In genomic region chr1:51843948-51844347, GRCh38 we compare ENCODE assay signal across 19 cellular contexts. TPM values are rescaled to one million over a fixed set of nuclear protein-coding genes. Genes with fewer than 3 reads are reported as not detected.
DNase-seq lines count a peak whose midpoint lies in the region; ATAC-seq and TF ChIP-seq lines count a peak whose summit lies in the region.
"Had no signal": no experiment of that assay in that cellular context is flagged by ENCODE, and none has a peak within 500 bp of the region (broad histone marks: within the 10 kb centered on the region; RNA-seq: fewer than 3 reads in every experiment).

No MANE protein-coding gene starts in this region.

- no peaks in the 10 kb centered on the region for H3K27me3 ChIP-seq in trophoblast cell (ENCODE audit: insufficient read depth, low read length)
- H3K27me3 ChIP-seq: ascending aorta, Peyer's patch, transverse colon had no signal

- in situ Hi-C loops in GM13976 (cut with MboI; ENCODE audit: low sequenced_read_pairs, unreplicated experiment) = no loop called here

- TF ChIP-seq CTCF in GM13976 (IDR thresholded peaks at IDR 0.05; ENCODE audit: borderline replicate concordance, control extremely low read depth, extremely low read depth, insufficient read depth, missing control alignments) = no peak

- no peak overlapping the region for H4K12ac ChIP-seq in trophoblast cell (ENCODE audit: low read depth, low read length)

- H2BK12ac ChIP-seq in trophoblast cell (ENCODE audit: low read length) = no peak overlapping the region

- CTCF ChIA-PET in activated CD4-positive, alpha-beta T cell treated with anti-CD3 and anti-CD28 coated beads, Interleukin-2, amount 10 ng/mL, durations not matched to agents 7 days and 5 days (lab: Charles Lee) = interaction anchor here (0.6 to 1.2 kb wide), 3 partner anchors 68 to 761 kb away, joined by 3 to 4 read pairs (median 4); no protein-coding TSS in a partner anchor

- H3K36me3 ChIP-seq in trophoblast cell (ENCODE audit: control insufficient read depth in 1 of 2, insufficient read depth in 2 of 2, low read length in 2 of 2) = peaks cover 5 to 6% of the 10 kb centered on the region in 2 experiments

- H3K4me3 Mint-ChIP-seq in activated CD4-positive, alpha-beta T cell treated with anti-CD3 and anti-CD28 coated beads, Interleukin-2, amount 10 ng/mL, durations not matched to agents 24 days and 14 days = no peak overlapping the region
- H3K4me3 Mint-ChIP-seq in activated CD4-positive, alpha-beta T cell treated with anti-CD3 and anti-CD28 coated beads, Interleukin-2, amount 10 ng/mL, durations not matched to agents 7 days and 5 days = no peak overlapping the region
- no peak overlapping the region for H3K4me3 Mint-ChIP-seq in activated T-helper 1 cell treated with anti-CD3 and anti-CD28 coated beads, Interleukin-12 subunit alpha, Interleukin-12 subunit beta, Interleukin-2, Interleukin-4 antibody, amounts not matched to agents 30 ng/mL and 10 ng/mL and 1 ng/mL, durations not matched to agents 14 hours and 24 hours and 36 hours
- H3K4me3 Mint-ChIP-seq: CD4-positive, alpha-beta T cell; memory B cell; nephron had no signal

- 100% methylated on average over 3 of the region's 4 CpGs for WGBS in trophoblast cell (ENCODE audit: extremely low coverage, insufficient coverage, insufficient read length)

- H3K23ac ChIP-seq in trophoblast cell (ENCODE audit: low read length) = no peak overlapping the region

- no peak overlapping the region for H4K91ac ChIP-seq in trophoblast cell (ENCODE audit: low read depth, low read length)

- H3K4me1 ChIP-seq in trophoblast cell (ENCODE audit: control insufficient read depth in 1 of 2, insufficient read depth in 2 of 2, low read length in 2 of 2) = no peaks in the 10 kb centered on the region
- H3K4me1 ChIP-seq: ascending aorta, Peyer's patch had no signal

- H3K36me3 Mint-ChIP-seq in activated CD4-positive, alpha-beta T cell treated with anti-CD3 and anti-CD28 coated beads, Interleukin-2, amount 10 ng/mL, durations not matched to agents 24 days and 14 days (ENCODE audit: low read depth) = peaks cover 27% of the 10 kb centered on the region
- peaks cover 30% of the 10 kb centered on the region for H3K36me3 Mint-ChIP-seq in activated CD4-positive, alpha-beta T cell treated with anti-CD3 and anti-CD28 coated beads, Interleukin-2, amount 10 ng/mL, durations not matched to agents 7 days and 5 days (ENCODE audit: low read depth)
- peaks cover 25% of the 10 kb centered on the region for H3K36me3 Mint-ChIP-seq in activated T-helper 1 cell treated with anti-CD3 and anti-CD28 coated beads, Interleukin-12 subunit alpha, Interleukin-12 subunit beta, Interleukin-2, Interleukin-4 antibody, amounts not matched to agents 30 ng/mL and 10 ng/mL and 1 ng/mL, durations not matched to agents 14 hours and 24 hours and 36 hours (ENCODE audit: low read depth)

- H3K4ac ChIP-seq in trophoblast cell (ENCODE audit: low read depth, low read length) = no peak overlapping the region

- intact Hi-C loops in activated CD4-positive, alpha-beta T cell treated with anti-CD3 and anti-CD28 coated beads, Interleukin-2, amount 10 ng/mL, durations not matched to agents 24 days and 14 days (cut with micrococcal nuclease) = loop anchor here (5.0 kb wide), 1 partner anchor 33 kb away; the partner anchor contains the start of gene NRDC
- intact Hi-C loops in activated T-helper 1 cell treated with anti-CD3 and anti-CD28 coated beads, Interleukin-12 subunit alpha, Interleukin-12 subunit beta, Interleukin-2, Interleukin-4 antibody, amounts not matched to agents 30 ng/mL and 10 ng/mL and 1 ng/mL, durations not matched to agents 14 hours and 24 hours and 36 hours (cut with micrococcal nuclease) = no loop called here

- no peak overlapping the region for H2AK5ac ChIP-seq in trophoblast cell (ENCODE audit: low read length)

- H3K79me1 ChIP-seq in trophoblast cell (ENCODE audit: low read length) = no peaks in the 10 kb centered on the region

- H3K9ac ChIP-seq in trophoblast cell (ENCODE audit: low read length) = no peak overlapping the region

- no peak for ATAC-seq in GM18517 (IDR thresholded peaks at IDR 0.05; ENCODE audit: unreplicated experiment)
- ATAC-seq: HCT116 had no signal

- POLR2A ChIA-PET in activated CD4-positive, alpha-beta T cell treated with anti-CD3 and anti-CD28 coated beads, Interleukin-2, amount 10 ng/mL, durations not matched to agents 7 days and 5 days (lab: Charles Lee) = no interaction called here

- no peaks in the 10 kb centered on the region for H3K79me2 ChIP-seq in trophoblast cell (ENCODE audit: control insufficient read depth, insufficient read depth, low read length, poor library complexity)

- peak overlapping the region; percentile 3 for H3K27ac Mint-ChIP-seq in activated CD4-positive, alpha-beta T cell treated with anti-CD3 and anti-CD28 coated beads, Interleukin-2, amount 10 ng/mL, durations not matched to agents 24 days and 14 days
- no peak overlapping the region for H3K27ac Mint-ChIP-seq in activated CD4-positive, alpha-beta T cell treated with anti-CD3 and anti-CD28 coated beads, Interleukin-2, amount 10 ng/mL, durations not matched to agents 7 days and 5 days
- H3K27ac Mint-ChIP-seq in activated T-helper 1 cell treated with anti-CD3 and anti-CD28 coated beads, Interleukin-12 subunit alpha, Interleukin-12 subunit beta, Interleukin-2, Interleukin-4 antibody, amounts not matched to agents 30 ng/mL and 10 ng/mL and 1 ng/mL, durations not matched to agents 14 hours and 24 hours and 36 hours = peak overlapping the region; percentile 7
- H3K27ac Mint-ChIP-seq: CD4-positive, alpha-beta T cell; memory B cell; nephron had no signal

- no peak overlapping the region for H3K4me3 ChIP-seq in trophoblast cell (ENCODE audit: low read depth, low read length)
- H3K4me3 ChIP-seq: ascending aorta, Peyer's patch, transverse colon had no signal

- H3K14ac ChIP-seq in trophoblast cell (ENCODE audit: low read length) = no peak overlapping the region

- no peak overlapping the region for H4K8ac ChIP-seq in trophoblast cell (ENCODE audit: low read depth, low read length)

- H2BK5ac ChIP-seq in trophoblast cell (ENCODE audit: low read depth, low read length, poor library complexity) = no peak overlapping the region

- no peak overlapping the region for H3K4me2 ChIP-seq in trophoblast cell (ENCODE audit: low read length)

- H2BK120ac ChIP-seq in trophoblast cell (ENCODE audit: insufficient read depth, low read length, poor library complexity) = no peak overlapping the region

- H3K27me3 Mint-ChIP-seq in activated CD4-positive, alpha-beta T cell treated with anti-CD3 and anti-CD28 coated beads, Interleukin-2, amount 10 ng/mL, durations not matched to agents 24 days and 14 days = no peaks in the 10 kb centered on the region
- H3K27me3 Mint-ChIP-seq in activated CD4-positive, alpha-beta T cell treated with anti-CD3 and anti-CD28 coated beads, Interleukin-2, amount 10 ng/mL, durations not matched to agents 7 days and 5 days = no peaks in the 10 kb centered on the region
- H3K27me3 Mint-ChIP-seq in activated T-helper 1 cell treated with anti-CD3 and anti-CD28 coated beads, Interleukin-12 subunit alpha, Interleukin-12 subunit beta, Interleukin-2, Interleukin-4 antibody, amounts not matched to agents 30 ng/mL and 10 ng/mL and 1 ng/mL, durations not matched to agents 14 hours and 24 hours and 36 hours (ENCODE audit: insufficient read depth) = no peaks in the 10 kb centered on the region
- H3K27me3 Mint-ChIP-seq: CD4-positive, alpha-beta T cell; memory B cell had no signal

- H3K18ac ChIP-seq in trophoblast cell (ENCODE audit: low read length) = peak overlapping the region; percentile 51

- no peak overlapping the region for H3K27ac ChIP-seq in trophoblast cell (ENCODE audit: low read depth, low read length)
- H3K27ac ChIP-seq: ascending aorta, Peyer's patch, transverse colon, VCaP had no signal

- no peak for DNase-seq in activated CD4-positive, alpha-beta T cell treated with anti-CD3 and anti-CD28 coated beads, Interleukin-2, amount 10 ng/mL, durations not matched to agents 24 days and 14 days
- no peak for DNase-seq in activated CD4-positive, alpha-beta T cell treated with anti-CD3 and anti-CD28 coated beads, Interleukin-2, amount 10 ng/mL, durations not matched to agents 7 days and 5 days
- DNase-seq in GM13976 (ENCODE audit: low spot score) (peak; percentile 51), trophoblast cell (no peak), foreskin melanocyte (no peak), GM03348 (ENCODE audit: low spot score) (no peak)
- no peak for DNase-seq in activated T-helper 1 cell treated with anti-CD3 and anti-CD28 coated beads, Interleukin-12 subunit alpha, Interleukin-12 subunit beta, Interleukin-2, Interleukin-4 antibody, amounts not matched to agents 30 ng/mL and 10 ng/mL and 1 ng/mL, durations not matched to agents 14 hours and 24 hours and 36 hours (ENCODE audit: low spot score)
- DNase-seq: ACHN; CD4-positive, alpha-beta T cell; cortex of kidney; IMR-90; Peyer's patch; transverse colon had no signal

- peaks cover 4% of the 10 kb centered on the region for H3K9me3 ChIP-seq in trophoblast cell (ENCODE audit: insufficient read depth, low read depth, low read length)
- H3K9me3 ChIP-seq: ascending aorta, Peyer's patch, transverse colon had no signal

- H3K4me1 Mint-ChIP-seq in activated CD4-positive, alpha-beta T cell treated with anti-CD3 and anti-CD28 coated beads, Interleukin-2, amount 10 ng/mL, durations not matched to agents 24 days and 14 days = peaks cover 26% of the 10 kb centered on the region
- H3K4me1 Mint-ChIP-seq in activated CD4-positive, alpha-beta T cell treated with anti-CD3 and anti-CD28 coated beads, Interleukin-2, amount 10 ng/mL, durations not matched to agents 7 days and 5 days = peaks cover 22% of the 10 kb centered on the region
- H3K4me1 Mint-ChIP-seq in activated T-helper 1 cell treated with anti-CD3 and anti-CD28 coated beads, Interleukin-12 subunit alpha, Interleukin-12 subunit beta, Interleukin-2, Interleukin-4 antibody, amounts not matched to agents 30 ng/mL and 10 ng/mL and 1 ng/mL, durations not matched to agents 14 hours and 24 hours and 36 hours (ENCODE audit: low read depth) = peaks cover 23% of the 10 kb centered on the region
- H3K4me1 Mint-ChIP-seq: nephron had no signal

- H2AFZ ChIP-seq in trophoblast cell (ENCODE audit: insufficient read depth, low read length, poor library complexity) = no peak overlapping the region

- peaks cover 4% of the 10 kb centered on the region for H3K9me3 Mint-ChIP-seq in activated CD4-positive, alpha-beta T cell treated with anti-CD3 and anti-CD28 coated beads, Interleukin-2, amount 10 ng/mL, durations not matched to agents 24 days and 14 days
- H3K9me3 Mint-ChIP-seq in activated CD4-positive, alpha-beta T cell treated with anti-CD3 and anti-CD28 coated beads, Interleukin-2, amount 10 ng/mL, durations not matched to agents 7 days and 5 days = peaks cover 5% of the 10 kb centered on the region
- H3K9me3 Mint-ChIP-seq in activated T-helper 1 cell treated with anti-CD3 and anti-CD28 coated beads, Interleukin-12 subunit alpha, Interleukin-12 subunit beta, Interleukin-2, Interleukin-4 antibody, amounts not matched to agents 30 ng/mL and 10 ng/mL and 1 ng/mL, durations not matched to agents 14 hours and 24 hours and 36 hours = no peaks in the 10 kb centered on the region
- H3K9me3 Mint-ChIP-seq: CD4-positive, alpha-beta T cell; memory B cell; nephron had no signal

RNA-seq across cellular contexts. Expression of gene NRDC, which starts 34.6 kb away (rescaled TPM):
- 170 and 175 TPM in 2 replicates for total RNA-seq in activated CD4-positive, alpha-beta T cell treated with anti-CD3 and anti-CD28 coated beads, Interleukin-2, amount 10 ng/mL, durations not matched to agents 24 days and 14 days
- total RNA-seq in activated CD4-positive, alpha-beta T cell treated with anti-CD3 and anti-CD28 coated beads, Interleukin-2, amount 10 ng/mL, durations not matched to agents 7 days and 5 days = 100 to 1,000 TPM; 168 to 188 TPM
- total RNA-seq in activated T-helper 1 cell treated with anti-CD3 and anti-CD28 coated beads, Interleukin-12 subunit alpha, Interleukin-12 subunit beta, Interleukin-2, Interleukin-4 antibody, amounts not matched to agents 30 ng/mL and 10 ng/mL and 1 ng/mL, durations not matched to agents 14 hours and 24 hours and 36 hours = 177 and 185 TPM in 2 replicates
- 109 and 113 TPM in 2 replicates for polyA plus RNA-seq in trophoblast cell (2013)
